Comparison of ENCODE assay signal across 17 cellular contexts in the genomic region with DNA sequence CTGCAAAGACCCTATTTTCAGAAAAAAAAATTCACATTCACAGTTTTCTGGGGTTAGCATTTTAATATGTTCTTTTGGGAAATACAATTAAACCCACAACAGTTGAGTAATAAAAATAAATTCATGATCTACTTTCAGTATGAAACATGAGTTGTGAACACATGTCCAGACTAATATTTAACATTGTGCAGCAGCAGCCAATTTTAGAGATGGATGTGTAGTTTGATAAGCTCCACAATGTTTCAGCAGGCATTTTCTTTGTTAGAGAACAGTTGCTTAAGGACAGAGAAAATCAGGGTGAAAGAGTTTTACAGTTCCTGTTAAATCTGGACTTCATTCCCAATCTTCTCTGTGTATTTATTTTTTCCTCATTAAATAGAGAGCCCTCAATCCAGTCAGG.
"Had no signal": no experiment of that assay in that cellular context is flagged by ENCODE, and none has a peak within 500 bp of the region (broad histone marks: within the 10 kb centered on the region; RNA-seq: fewer than 3 reads in every experiment).

No MANE protein-coding gene starts in this region.

- H3K9me3 ChIP-seq: MG63, SJSA1 had no signal

- H3K27me3 ChIP-seq: MG63, SJSA1 had no signal

- H3K4me1 ChIP-seq: SJSA1 had no signal

- H3K36me3 ChIP-seq: MG63, SJSA1 had no signal

- H3K27ac ChIP-seq: SJSA1 had no signal

- DNase-seq: KBM-7, MG63, NCI-H1092 treated with DMSO at 0.1 percent for 48 hours, NCI-H1436 treated with DMSO at 0.1 percent for 48 hours, NCI-H1694, NCI-H187 treated with DMSO at 0.1 percent for 48 hours, NCI-H2029 treated with DMSO at 0.1 percent for 48 hours, NCI-H2171 treated with DMSO at 0.1 percent for 48 hours, NCI-H345, NCI-H446 treated with DMSO at 0.1 percent for 48 hours, NCI-H510A treated with DMSO at 0.1 percent for 48 hours, NCI-H526, NCI-H82, Right ventricle myocardium superior, RPMI8226, SIG-M5 had no signal

- H3K4me3 ChIP-seq: MG63, SJSA1 had no signal
